25 cellular contexts compared by ENCODE assay signal in genomic region chr3:85890043-85890555, GRCh38.
"Had no signal": no experiment of that assay in that cellular context is flagged by ENCODE, and none has a peak within 500 bp of the region (broad histone marks: within the 10 kb centered on the region; RNA-seq: fewer than 3 reads in every experiment).

No MANE protein-coding gene starts in this region.

- H3K27ac ChIP-seq: colonic mucosa, esophagus squamous epithelium, left lung, neural progenitor cell, parathyroid adenoma, prostate gland, right atrium auricular region, stomach, thyroid gland, vagina had no signal

- H3K27me3 ChIP-seq: colonic mucosa, esophagus squamous epithelium, left lung, neural progenitor cell, right atrium auricular region, stomach, thyroid gland, vagina had no signal

- H3K4me1 ChIP-seq: colonic mucosa, esophagus squamous epithelium, left lung, parathyroid adenoma, prostate gland, right atrium auricular region, stomach, thyroid gland, vagina had no signal

- H3K9me3 ChIP-seq: colonic mucosa, prostate gland, right atrium auricular region, thyroid gland, vagina had no signal

- H3K36me3 ChIP-seq: colonic mucosa, esophagus squamous epithelium, left lung, neural progenitor cell, prostate gland, right atrium auricular region, stomach, thyroid gland, vagina had no signal

- H3K4me3 ChIP-seq: colonic mucosa, esophagus squamous epithelium, left lung, neural progenitor cell, prostate gland, right atrium auricular region, smooth muscle cell, stomach, thyroid gland, vagina had no signal

- H3K9ac ChIP-seq: neural progenitor cell, parathyroid adenoma had no signal

- DNase-seq: colonic mucosa; effector CD8-positive, alpha-beta T cell; erythroblast; esophagus squamous epithelium; foreskin melanocyte; glutamatergic neuron; hypothalamus; left cardiac atrium; left lung; mesenchymal stem cell; midbrain; naive thymus-derived CD4-positive, alpha-beta T cell; stimulated activated CD4-positive, alpha-beta T cell treated with anti-CD3 and anti-CD28 coated beads, Interleukin-12 subunit alpha, Interleukin-12 subunit beta, amount 100 ng/mL, for 4 hours; stimulated activated CD4-positive, alpha-beta T cell treated with anti-CD3 and anti-CD28 coated beads, Interleukin-2, amount 100 ng/mL, for 24 hours; stimulated activated CD4-positive, alpha-beta T cell treated with anti-CD3 and anti-CD28 coated beads, Interleukin-4, amount 100 ng/mL, for 24 hours; stimulated activated naive CD4-positive, alpha-beta T cell treated with Interleukin-2 at 50 U/mL for 16 hours; stomach; thyroid gland; trophoblast cell had no signal
